ENCODE assay signal across 8 cellular contexts in genomic region chr12:113912761-113913295, GRCh38. TPM values are rescaled to one million over a fixed set of nuclear protein-coding genes. Genes with fewer than 3 reads are reported as not detected.
DNase-seq lines count a peak whose midpoint lies in the region; ATAC-seq and TF ChIP-seq lines count a peak whose summit lies in the region.

No MANE protein-coding gene starts in this region.

- peaks cover 4% of the 10 kb centered on the region for H3K36me3 Mint-ChIP-seq in activated CD4-positive, alpha-beta memory T cell treated with anti-CD3 and anti-CD28 coated beads, Interleukin-2, amount 10 ng/mL, durations not matched to agents 7 days and 5 days (ENCODE audit: low read depth)
- H3K36me3 Mint-ChIP-seq in endothelial cell (ENCODE audit: low read depth, unreplicated experiment): peaks cover 17% of the 10 kb centered on the region

- ATAC-seq in HG03175 (IDR thresholded peaks at IDR 0.05; ENCODE audit: unreplicated experiment) (peak; percentile 48), GM19023 (IDR thresholded peaks at IDR 0.05; ENCODE audit: unreplicated experiment) (no peak)

- POLR2A ChIA-PET in activated CD4-positive, alpha-beta memory T cell treated with anti-CD3 and anti-CD28 coated beads, Interleukin-2, amount 10 ng/mL, durations not matched to agents 7 days and 5 days (lab: Charles Lee): no interaction called here

- H3K4me1 Mint-ChIP-seq in activated CD4-positive, alpha-beta memory T cell treated with anti-CD3 and anti-CD28 coated beads, Interleukin-2, amount 10 ng/mL, durations not matched to agents 7 days and 5 days: no peaks in the 10 kb centered on the region
- peaks cover 16% of the 10 kb centered on the region for H3K4me1 Mint-ChIP-seq in endothelial cell (ENCODE audit: unreplicated experiment)

- no peaks in the 10 kb centered on the region for H3K9me3 Mint-ChIP-seq in activated CD4-positive, alpha-beta memory T cell treated with anti-CD3 and anti-CD28 coated beads, Interleukin-2, amount 10 ng/mL, durations not matched to agents 7 days and 5 days
- no peaks in the 10 kb centered on the region for H3K9me3 Mint-ChIP-seq in endothelial cell (ENCODE audit: unreplicated experiment)

- H3K27ac Mint-ChIP-seq in activated CD4-positive, alpha-beta memory T cell treated with anti-CD3 and anti-CD28 coated beads, Interleukin-2, amount 10 ng/mL, durations not matched to agents 7 days and 5 days: no peak overlapping the region
- peak overlapping the region; percentile 72 for H3K27ac Mint-ChIP-seq in endothelial cell (ENCODE audit: unreplicated experiment)

- CTCF ChIA-PET in activated CD4-positive, alpha-beta memory T cell treated with anti-CD3 and anti-CD28 coated beads, Interleukin-2, amount 10 ng/mL, durations not matched to agents 7 days and 5 days (lab: Charles Lee): interaction anchor here (0.7 kb wide), 1 partner anchor 451 kb away, joined by 3 read pairs; no protein-coding TSS in a partner anchor

- TF ChIP-seq CTCF in endothelial cell (IDR thresholded peaks at IDR 0.05; ENCODE audit: unreplicated experiment): peak; percentile 94

- DNase-seq in COLO668 (lab: John Stamatoyannopoulos, UW; ENCODE audit: unreplicated experiment): peak; percentile 62
- peak; percentile 68 for DNase-seq in NCI-H69 (lab: John Stamatoyannopoulos, UW)
- peak; percentile 54 for DNase-seq in activated CD4-positive, alpha-beta memory T cell treated with anti-CD3 and anti-CD28 coated beads, Interleukin-2, amount 10 ng/mL, durations not matched to agents 7 days and 5 days
- DNase-seq in endothelial cell (ENCODE audit: low spot score): peak; percentile 88
- DNase-seq in middle frontal gyrus (ENCODE audit: extremely low spot score, low spot score): peak; percentile 39
- peak; percentile 4 for DNase-seq in stimulated activated CD8-positive, alpha-beta memory T cell treated with anti-CD3 and anti-CD28 coated beads, Interleukin-7, amount 100 ng/mL, for 24 hours (ENCODE audit: low read depth)

- H3K4me3 Mint-ChIP-seq in activated CD4-positive, alpha-beta memory T cell treated with anti-CD3 and anti-CD28 coated beads, Interleukin-2, amount 10 ng/mL, durations not matched to agents 7 days and 5 days: no peak overlapping the region
- H3K4me3 Mint-ChIP-seq in endothelial cell (ENCODE audit: unreplicated experiment): no peak overlapping the region

- H3K27me3 Mint-ChIP-seq in activated CD4-positive, alpha-beta memory T cell treated with anti-CD3 and anti-CD28 coated beads, Interleukin-2, amount 10 ng/mL, durations not matched to agents 7 days and 5 days: no peaks in the 10 kb centered on the region
- H3K27me3 Mint-ChIP-seq in endothelial cell (ENCODE audit: unreplicated experiment): peaks cover 7% of the 10 kb centered on the region

RNA-seq across cellular contexts. Expression of gene RBM19, which starts 53.3 kb away (rescaled TPM):
- 10 to 100 TPM; 31.5 to 32.4 TPM for total RNA-seq in activated CD4-positive, alpha-beta memory T cell treated with anti-CD3 and anti-CD28 coated beads, Interleukin-2, amount 10 ng/mL, durations not matched to agents 7 days and 5 days
- total RNA-seq in endothelial cell (ENCODE audit: unreplicated experiment): 27.4 TPM

Comparison
In these comparisons a context has a peak if more than half of its experiments do, and no peak if none do; other contexts are left out.
1. DNase-seq: peak in every context shown above with its lines; median percentile 88 in endothelial cell; 68 in NCI-H69; 62 in COLO668; 54 in activated CD4-positive, alpha-beta memory T cell treated with anti-CD3 and anti-CD28 coated beads, Interleukin-2, amount 10 ng/mL, durations not matched to agents 7 days and 5 days; 39 in middle frontal gyrus; 4 in stimulated activated CD8-positive, alpha-beta memory T cell treated with anti-CD3 and anti-CD28 coated beads, Interleukin-7, amount 100 ng/mL, for 24 hours.